ENCODE assay signal across 15 cellular contexts in the genomic region with DNA sequence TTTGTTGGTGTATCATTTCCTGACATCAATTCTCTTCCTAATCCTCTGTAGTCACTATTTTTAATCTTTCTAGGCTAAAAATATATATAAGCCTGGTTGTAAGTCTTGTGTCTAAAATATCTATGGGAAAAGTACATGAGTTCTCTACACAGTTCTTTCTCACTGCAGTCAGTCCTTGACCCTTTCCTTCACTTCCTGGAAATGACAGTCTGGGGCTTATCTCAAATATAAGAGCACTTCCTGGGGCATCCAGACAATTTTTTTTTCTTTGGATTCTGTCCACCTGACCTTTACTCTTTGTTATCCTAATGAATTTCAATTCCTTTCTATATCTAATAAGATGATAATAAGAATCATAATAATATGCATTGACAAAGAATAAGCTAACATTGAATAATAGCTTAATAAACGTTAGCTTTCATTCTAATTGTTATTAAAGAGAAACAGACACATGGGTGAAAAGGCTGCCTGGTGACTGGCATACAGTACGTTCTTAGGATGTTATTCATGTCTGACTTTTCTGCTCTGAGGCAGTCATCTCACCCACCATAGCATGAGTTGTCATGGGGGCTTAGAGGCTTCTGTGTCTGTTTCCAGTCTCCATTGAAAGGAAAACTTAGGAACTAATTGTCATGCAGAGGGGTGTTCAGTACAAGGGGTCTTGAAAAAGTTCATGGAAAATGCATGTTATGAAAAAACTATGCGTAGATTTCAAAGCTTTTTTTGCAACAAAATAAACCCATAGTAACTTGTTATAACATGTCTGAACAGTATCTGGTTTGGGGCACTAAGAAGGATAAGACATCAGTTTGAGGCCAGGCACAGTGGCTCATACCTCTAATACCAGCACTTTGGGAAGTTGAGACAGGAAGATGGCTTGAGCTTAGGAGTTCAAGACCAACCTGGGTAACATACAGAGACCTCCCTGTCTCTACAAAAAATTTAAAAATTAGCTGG.
DNase-seq lines count a peak whose midpoint lies in the region; ATAC-seq and TF ChIP-seq lines count a peak whose summit lies in the region.
"Had no signal": no experiment of that assay in that cellular context is flagged by ENCODE, and none has a peak within 500 bp of the region (broad histone marks: within the 10 kb centered on the region; RNA-seq: fewer than 3 reads in every experiment).

No MANE protein-coding gene starts in this region.

- H3K4me2 ChIP-seq in GM23338, result no peak overlapping the region

- no peaks in the 10 kb centered on the region for H3K9me2 ChIP-seq in GM23338 (ENCODE audit: insufficient read depth)

- H3K36me3 ChIP-seq in GM23338 (ENCODE audit: insufficient read depth), result peaks cover 35% of the 10 kb centered on the region

- no peak overlapping the region for H3K27ac Mint-ChIP-seq in GM23338
- peak overlapping the region in 4 of 5 experiments; percentile 5 to 74 (median 34) for H3K27ac Mint-ChIP-seq in brain

- peak overlapping the region; percentile 68; the same call in 1 of the 2 replicates for H3K27ac ChIP-seq in GM23338 (ENCODE audit: low read depth)

- no peaks in the 10 kb centered on the region for H3K4me1 ChIP-seq in GM23338 (ENCODE audit: insufficient read depth)
- H3K4me1 ChIP-seq: Caco-2 had no signal

- no peaks in the 10 kb centered on the region for H3K9me3 Mint-ChIP-seq in GM23338
- H3K9me3 Mint-ChIP-seq in brain, result no peaks in the 10 kb centered on the region
- H3K9me3 Mint-ChIP-seq: H9 had no signal

- peaks cover 10% of the 10 kb centered on the region; the same call in 1 of the 2 replicates for H3F3A ChIP-seq in GM23338 (replicated peaks; ENCODE audit: low read depth)

- DNase-seq in GM23338 (ENCODE audit: low spot score) (no peak), epithelial cell of esophagus (ENCODE audit: low read depth) (peak; percentile 72), left lobe of liver (ENCODE audit: low spot score) (no peak), SHP77 (lab: John Stamatoyannopoulos, UW) (no peak)
- no peak for DNase-seq in activated effector memory CD4-positive, alpha-beta T cell treated with anti-CD3 and anti-CD28 coated beads, Interleukin-2, amount 50 U/mL, for 16 hours
- DNase-seq: Caco-2; H9; NCI-H1105 treated with DMSO at 0.1 percent for 48 hours; NCI-H1694 treated with DMSO at 0.1 percent for 48 hours; NCI-H446; NCI-H69; NK-92 treated with Interleukin-12 subunit alpha and Interleukin-12 subunit beta, amount 100 ng/mL, for 24 hours; SIG-M5 had no signal

- H3K4me3 Mint-ChIP-seq in GM23338 (no peak overlapping the region), brain (no peak overlapping the region)
- H3K4me3 Mint-ChIP-seq: H9 had no signal

- TF ChIP-seq CTCF in GM23338 (conservative IDR thresholded peaks at IDR 0.05; ENCODE audit: low read depth in 2 of 2) (no peak), brain (conservative IDR thresholded peaks at IDR 0.05) (no peak), epithelial cell of esophagus (IDR thresholded peaks at IDR 0.05; ENCODE audit: insufficient read depth, low read depth, low read length, missing control alignments) (no peak)

- H3K27me3 ChIP-seq in GM23338 (ENCODE audit: insufficient read depth), result no peaks in the 10 kb centered on the region

- no peak overlapping the region for H3K4me3 ChIP-seq in GM23338
- H3K4me3 ChIP-seq in epithelial cell of esophagus (ENCODE audit: low read length), result no peak overlapping the region

- ATAC-seq in GM23338 (no peak), left lobe of liver (peak; percentile 26), HG02763 (IDR thresholded peaks at IDR 0.05; ENCODE audit: unreplicated experiment) (no peak)

- H3K4me1 Mint-ChIP-seq in GM23338, result 0 out of 3 replicates have a peak, but pooled peaks cover 3% of the 10 kb centered on the region
- peaks cover 29% of the 10 kb centered on the region for H3K4me1 Mint-ChIP-seq in brain
- H3K4me1 Mint-ChIP-seq: H9 had no signal

- H2AFZ ChIP-seq in GM23338, result no peak overlapping the region

- peaks cover 64% of the 10 kb centered on the region for H3K36me3 Mint-ChIP-seq in GM23338 (ENCODE audit: low read depth)
- peaks cover 83% of the 10 kb centered on the region for H3K36me3 Mint-ChIP-seq in brain

- H3K79me2 ChIP-seq in GM23338 (replicated peaks; ENCODE audit: insufficient read depth), result no peaks in the 10 kb centered on the region

- H3K27me3 Mint-ChIP-seq in GM23338 (ENCODE audit: insufficient read depth, low read depth, poor library complexity) (no peaks in the 10 kb centered on the region), brain (no peaks in the 10 kb centered on the region)

- H4K20me1 ChIP-seq in GM23338 (replicated peaks; ENCODE audit: insufficient read depth), result peaks cover 7% of the 10 kb centered on the region; the same call in 1 of the 2 replicates

TF ChIP-seq in GM23338, 12 proteins besides CTCF, POLR2A, EP300 and RAD21 (continues in another document):
- TF ChIP-seq CREB1 (CRISPR knock-in tag; IDR thresholded peaks at IDR 0.05; ENCODE audit: low read depth), result no peak
- no peak for TF ChIP-seq NANOG (IDR thresholded peaks at IDR 0.05; ENCODE audit: borderline replicate concordance)
- no peak for TF ChIP-seq EZH2phosphoT487 (IDR thresholded peaks at IDR 0.05; ENCODE audit: unreplicated experiment)
- no peak for TF ChIP-seq POLR2AphosphoS5 (IDR thresholded peaks at IDR 0.05; ENCODE audit: low read depth)
- TF ChIP-seq, protein P1, sequence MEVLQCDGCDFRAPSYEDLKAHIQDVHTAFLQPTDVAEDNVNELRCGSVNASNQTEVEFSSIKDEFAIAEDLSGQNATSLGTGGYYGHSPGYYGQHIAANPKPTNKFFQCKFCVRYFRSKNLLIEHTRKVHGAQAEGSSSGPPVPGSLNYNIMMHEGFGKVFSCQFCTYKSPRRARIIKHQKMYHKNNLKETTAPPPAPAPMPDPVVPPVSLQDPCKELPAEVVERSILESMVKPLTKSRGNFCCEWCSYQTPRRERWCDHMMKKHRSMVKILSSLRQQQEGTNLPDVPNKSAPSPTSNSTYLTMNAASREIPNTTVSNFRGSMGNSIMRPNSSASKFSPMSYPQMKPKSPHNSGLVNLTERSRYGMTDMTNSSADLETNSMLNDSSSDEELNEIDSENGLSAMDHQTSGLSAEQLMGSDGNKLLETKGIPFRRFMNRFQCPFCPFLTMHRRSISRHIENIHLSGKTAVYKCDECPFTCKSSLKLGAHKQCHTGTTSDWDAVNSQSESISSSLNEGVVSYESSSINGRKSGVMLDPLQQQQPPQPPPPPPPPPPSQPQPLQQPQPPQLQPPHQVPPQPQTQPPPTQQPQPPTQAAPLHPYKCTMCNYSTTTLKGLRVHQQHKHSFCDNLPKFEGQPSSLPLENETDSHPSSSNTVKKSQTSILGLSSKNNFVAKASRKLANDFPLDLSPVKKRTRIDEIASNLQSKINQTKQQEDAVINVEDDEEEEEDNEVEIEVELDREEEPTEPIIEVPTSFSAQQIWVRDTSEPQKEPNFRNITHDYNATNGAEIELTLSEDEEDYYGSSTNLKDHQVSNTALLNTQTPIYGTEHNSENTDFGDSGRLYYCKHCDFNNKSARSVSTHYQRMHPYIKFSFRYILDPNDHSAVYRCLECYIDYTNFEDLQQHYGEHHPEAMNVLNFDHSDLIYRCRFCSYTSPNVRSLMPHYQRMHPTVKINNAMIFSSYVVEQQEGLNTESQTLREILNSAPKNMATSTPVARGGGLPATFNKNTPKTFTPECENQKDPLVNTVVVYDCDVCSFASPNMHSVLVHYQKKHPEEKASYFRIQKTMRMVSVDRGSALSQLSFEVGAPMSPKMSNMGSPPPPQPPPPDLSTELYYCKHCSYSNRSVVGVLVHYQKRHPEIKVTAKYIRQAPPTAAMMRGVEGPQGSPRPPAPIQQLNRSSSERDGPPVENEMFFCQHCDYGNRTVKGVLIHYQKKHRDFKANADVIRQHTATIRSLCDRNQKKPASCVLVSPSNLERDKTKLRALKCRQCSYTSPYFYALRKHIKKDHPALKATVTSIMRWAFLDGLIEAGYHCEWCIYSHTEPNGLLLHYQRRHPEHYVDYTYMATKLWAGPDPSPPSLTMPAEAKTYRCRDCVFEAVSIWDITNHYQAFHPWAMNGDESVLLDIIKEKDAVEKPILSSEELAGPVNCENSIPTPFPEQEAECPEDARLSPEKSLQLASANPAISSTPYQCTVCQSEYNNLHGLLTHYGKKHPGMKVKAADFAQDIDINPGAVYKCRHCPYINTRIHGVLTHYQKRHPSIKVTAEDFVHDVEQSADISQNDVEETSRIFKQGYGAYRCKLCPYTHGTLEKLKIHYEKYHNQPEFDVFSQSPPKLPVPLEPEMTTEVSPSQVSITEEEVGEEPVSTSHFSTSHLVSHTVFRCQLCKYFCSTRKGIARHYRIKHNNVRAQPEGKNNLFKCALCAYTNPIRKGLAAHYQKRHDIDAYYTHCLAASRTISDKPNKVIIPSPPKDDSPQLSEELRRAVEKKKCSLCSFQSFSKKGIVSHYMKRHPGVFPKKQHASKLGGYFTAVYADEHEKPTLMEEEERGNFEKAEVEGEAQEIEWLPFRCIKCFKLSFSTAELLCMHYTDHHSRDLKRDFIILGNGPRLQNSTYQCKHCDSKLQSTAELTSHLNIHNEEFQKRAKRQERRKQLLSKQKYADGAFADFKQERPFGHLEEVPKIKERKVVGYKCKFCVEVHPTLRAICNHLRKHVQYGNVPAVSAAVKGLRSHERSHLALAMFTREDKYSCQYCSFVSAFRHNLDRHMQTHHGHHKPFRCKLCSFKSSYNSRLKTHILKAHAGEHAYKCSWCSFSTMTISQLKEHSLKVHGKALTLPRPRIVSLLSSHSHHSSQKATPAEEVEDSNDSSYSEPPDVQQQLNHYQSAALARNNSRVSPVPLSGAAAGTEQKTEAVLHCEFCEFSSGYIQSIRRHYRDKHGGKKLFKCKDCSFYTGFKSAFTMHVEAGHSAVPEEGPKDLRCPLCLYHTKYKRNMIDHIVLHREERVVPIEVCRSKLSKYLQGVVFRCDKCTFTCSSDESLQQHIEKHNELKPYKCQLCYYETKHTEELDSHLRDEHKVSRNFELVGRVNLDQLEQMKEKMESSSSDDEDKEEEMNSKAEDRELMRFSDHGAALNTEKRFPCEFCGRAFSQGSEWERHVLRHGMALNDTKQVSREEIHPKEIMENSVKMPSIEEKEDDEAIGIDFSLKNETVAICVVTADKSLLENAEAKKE (CRISPR knock-in tag; IDR thresholded peaks at IDR 0.05), result no peak
- TF ChIP-seq ZNF331 (CRISPR knock-in tag; IDR thresholded peaks at IDR 0.05; ENCODE audit: low read depth), result no peak
